In the genomic region with DNA sequence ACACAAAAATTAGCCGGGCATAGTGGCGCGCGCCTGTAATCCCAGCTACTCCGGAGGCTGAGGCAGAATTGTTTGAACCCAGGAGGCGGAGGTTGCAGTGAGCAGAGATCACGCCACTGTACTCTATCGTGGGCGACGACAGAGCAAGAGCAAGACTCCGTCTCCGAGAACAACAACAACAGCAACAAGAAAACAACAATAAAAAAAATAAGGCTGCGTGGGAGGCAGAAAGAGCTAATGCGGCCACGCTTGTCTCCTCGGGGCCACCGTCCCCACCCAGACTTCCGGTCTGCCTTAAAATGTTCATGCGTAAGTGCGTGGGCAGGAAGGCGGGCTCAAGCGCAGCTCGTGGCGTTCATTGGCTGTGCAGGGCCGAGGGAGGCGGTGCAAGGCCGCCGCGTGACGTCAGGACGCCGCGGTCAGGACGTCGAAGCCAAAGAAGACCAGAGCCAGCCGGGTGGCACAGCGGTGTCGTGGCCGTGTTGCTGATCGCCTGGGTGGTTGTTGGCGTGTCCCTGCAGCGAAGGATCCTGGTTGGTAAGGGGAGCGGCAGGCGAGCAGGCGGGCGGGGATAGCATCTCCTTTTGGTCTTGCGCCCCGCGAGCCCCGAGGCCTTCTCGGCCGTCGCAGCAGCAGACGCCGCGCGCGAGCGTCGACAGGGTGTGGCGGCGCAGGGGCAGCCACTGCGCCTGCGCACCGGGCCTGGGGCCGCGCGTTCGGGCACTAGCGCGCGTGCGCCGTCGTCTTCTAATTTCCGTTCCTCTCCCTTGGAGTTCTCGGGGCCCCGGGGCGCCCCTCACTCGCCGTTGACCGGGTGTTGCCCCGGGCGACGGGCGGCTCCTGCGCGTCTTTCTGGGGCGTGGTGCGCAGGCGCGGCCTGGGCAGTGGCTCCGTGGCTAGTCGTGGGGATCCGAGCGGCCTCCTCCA, we compare ENCODE assay signal across 8 cellular contexts. TPM values are rescaled to one million over a fixed set of nuclear protein-coding genes. Genes with fewer than 3 reads are reported as not detected.
DNase-seq lines count a peak whose midpoint lies in the region; FAIRE-seq and TF ChIP-seq lines count a peak whose summit lies in the region.

A gene (plus strand): TSS at position 426 of the 927 bp plus-strand sequence. CDS start 2,146 bp downstream, outside the sequence.

- in situ Hi-C loops in SK-MEL-5 (cut with HindIII; ENCODE audit: low pct_unique_long_range_greater_than_20kb, low sequenced_read_pairs) = no loop called here

- peak; percentile 33 for FAIRE-seq in frontal cortex (lab: Jason Lieb, UNC)

- POLR2A ChIA-PET in HEK293T (lab: Yijun Ruan, JAX) = interaction anchor here (0.5 to 3.3 kb wide), 10 partner anchors 10 to 34 kb away, joined by 3 to 97 read pairs (median 7); a partner anchor contains a TSS

- DNase-seq in GF-D8 (lab: John Stamatoyannopoulos, UW) (peak; percentile 93), HEK293T (ENCODE audit: extremely low spot score) (peak; percentile 94), MV-4-11 (lab: John Stamatoyannopoulos, UW) (peak; percentile 99), SK-MEL-5 (ENCODE audit: low read depth, low spot score) (peak; percentile 96), frontal cortex (ENCODE audit: low spot score in 2 of 2) (peak; percentile 97 to 98), non-pigmented ciliary epithelial cell (ENCODE audit: low read depth) (peak; percentile 90), superior temporal gyrus (ENCODE audit: extremely low spot score) (peak; percentile 99)
- peak; percentile 96 for DNase-seq in activated naive CD4-positive, alpha-beta T cell treated with Interleukin-2 at 50 U/mL for 16 hours

- CTCF ChIA-PET in HEK293T (lab: Yijun Ruan, JAX) = interaction anchor here (0.6 to 1.6 kb wide), 4 partner anchors 10 to 147 kb away, joined by 4 to 8 read pairs (median 6); a partner anchor contains a TSS

TF ChIP-seq in HEK293T, 16 proteins besides CTCF, POLR2A, EP300 and RAD21:
- no peak for TF ChIP-seq HDGF (IDR thresholded peaks at IDR 0.05; ENCODE audit: borderline replicate concordance)
- TF ChIP-seq SUZ12 (IDR thresholded peaks at IDR 0.05) = no peak
- TF ChIP-seq ELF4 (IDR thresholded peaks at IDR 0.05) = peak; percentile 87
- TF ChIP-seq LEF1 (IDR thresholded peaks at IDR 0.05; ENCODE audit: borderline replicate concordance) = no peak; the same call in 1 of the 2 replicates
- TF ChIP-seq FOXM1 (IDR thresholded peaks at IDR 0.05; ENCODE audit: borderline replicate concordance) = no peak
- TF ChIP-seq FOXA1 (IDR thresholded peaks at IDR 0.05) = no peak
- no peak for TF ChIP-seq CTBP1 (IDR thresholded peaks at IDR 0.05; ENCODE audit: borderline replicate concordance)
- peak; percentile 85 for TF ChIP-seq L3MBTL2 (conservative IDR thresholded peaks at IDR 0.05)
- no peak for TF ChIP-seq NFRKB (IDR thresholded peaks at IDR 0.05)
- TF ChIP-seq, protein P1, sequence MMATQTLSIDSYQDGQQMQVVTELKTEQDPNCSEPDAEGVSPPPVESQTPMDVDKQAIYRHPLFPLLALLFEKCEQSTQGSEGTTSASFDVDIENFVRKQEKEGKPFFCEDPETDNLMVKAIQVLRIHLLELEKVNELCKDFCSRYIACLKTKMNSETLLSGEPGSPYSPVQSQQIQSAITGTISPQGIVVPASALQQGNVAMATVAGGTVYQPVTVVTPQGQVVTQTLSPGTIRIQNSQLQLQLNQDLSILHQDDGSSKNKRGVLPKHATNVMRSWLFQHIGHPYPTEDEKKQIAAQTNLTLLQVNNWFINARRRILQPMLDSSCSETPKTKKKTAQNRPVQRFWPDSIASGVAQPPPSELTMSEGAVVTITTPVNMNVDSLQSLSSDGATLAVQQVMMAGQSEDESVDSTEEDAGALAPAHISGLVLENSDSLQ (IDR thresholded peaks at IDR 0.05) = no peak
- TF ChIP-seq TARDBP (IDR thresholded peaks at IDR 0.05) = peak; percentile 96; the same call in 1 of the 2 replicates
- no peak for TF ChIP-seq FOXK2 (IDR thresholded peaks at IDR 0.05)
- no peak for TF ChIP-seq SP1 (IDR thresholded peaks at IDR 0.05)
- no peak for TF ChIP-seq ARNT (IDR thresholded peaks at IDR 0.05)
- no peak for TF ChIP-seq BHLHE40 (IDR thresholded peaks at IDR 0.05; ENCODE audit: borderline replicate concordance)
TF ChIP-seq in HEK293T: peak in this region for 3.

RNA-seq across cellular contexts. Expression of the gene that starts here (rescaled TPM):
- total RNA-seq in SK-MEL-5 (2014; rRNA removed; shearing (Covaris generic)) = 7.8 and 8.5 TPM in 2 replicates
- 28.4 and 32.4 TPM in 2 replicates for polyA plus RNA-seq in SK-MEL-5 (2015; cell fraction: cytosol; rRNA removed)
- polyA plus RNA-seq in SK-MEL-5 (2015; cell fraction: nucleus; rRNA removed) = 426 and 471 TPM in 2 replicates
- 17.1 TPM for total RNA-seq in frontal cortex

Comparison
In these comparisons a context has a peak if more than half of its experiments do, and no peak if none do; other contexts are left out.
1. Peak in every context shown above with its lines: DNase-seq.